In the genomic region with DNA sequence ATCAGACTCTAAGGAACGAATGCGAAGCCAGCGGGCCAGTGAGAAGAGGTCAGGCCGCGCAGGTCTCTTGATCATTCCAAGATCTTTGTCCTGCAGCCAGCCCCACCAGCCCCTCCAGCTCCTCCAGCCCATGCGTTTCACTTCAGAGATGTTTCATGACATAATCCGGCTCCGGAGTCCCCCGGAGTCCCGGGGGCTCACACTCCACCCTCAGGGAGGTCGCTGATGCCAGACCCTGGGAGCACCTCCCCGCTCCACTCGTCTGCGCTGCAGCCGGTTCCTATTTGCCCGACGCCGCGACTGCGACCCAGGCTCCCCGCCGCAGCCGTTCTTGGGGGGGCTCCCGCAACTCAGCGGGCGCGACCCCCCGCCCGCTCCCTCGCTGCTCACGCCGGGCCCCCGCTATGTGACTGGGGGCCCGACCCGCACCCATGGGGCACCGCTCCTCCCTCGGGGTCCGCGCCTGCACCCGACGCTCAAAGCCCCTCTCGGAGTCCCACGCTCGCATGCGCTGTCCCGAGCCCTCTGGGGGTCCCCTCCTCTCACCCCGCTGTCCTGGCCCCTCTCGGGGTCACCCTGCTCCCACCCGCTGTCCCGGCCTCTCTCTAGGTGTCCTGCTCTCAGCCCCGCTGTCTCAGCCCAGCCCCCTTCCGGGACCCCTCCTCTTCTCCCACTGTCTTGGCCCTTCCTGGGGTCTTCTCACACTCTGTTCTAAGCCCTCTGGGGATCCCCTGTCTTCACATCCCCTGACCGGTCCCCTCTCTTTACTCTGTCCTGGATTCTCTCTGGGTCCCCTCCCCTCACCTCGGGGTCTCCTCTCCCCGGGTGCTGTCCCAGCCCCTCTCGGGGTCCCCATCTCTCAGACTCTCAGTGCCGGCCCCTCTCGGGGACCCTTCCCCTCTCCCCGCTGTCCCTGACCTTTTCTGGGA, we compare ENCODE assay signal across 8 cellular contexts. TPM values are rescaled to one million over a fixed set of nuclear protein-coding genes. Genes with fewer than 3 reads are reported as not detected.
DNase-seq lines count a peak whose midpoint lies in the region; ATAC-seq, FAIRE-seq and TF ChIP-seq lines count a peak whose summit lies in the region.

No MANE protein-coding gene starts in this region.

- H3K4me1 ChIP-seq in A549 (peaks cover 19% of the 10 kb centered on the region), esophagus squamous epithelium (peaks cover 4 to 52% (median 19%) of the 10 kb centered on the region in 3 donors), neural progenitor cell (peaks cover 9% of the 10 kb centered on the region)

- peaks cover 6% of the 10 kb centered on the region for H4K20me1 ChIP-seq in neural progenitor cell (ENCODE audit: low read depth)

- WGBS in A549 (ENCODE audit: missing lambda C conversion rate): 3% methylated on average over 33 of the region's 59 CpGs
- 1 to 4% methylated on average over 27 to 35 of the region's 59 CpGs for WGBS in esophagus squamous epithelium, 2 donors

- H3K27me3 ChIP-seq in H7 (ENCODE audit: control insufficient read depth, insufficient read depth, low read length) (peaks cover 10% of the 10 kb centered on the region), esophagus squamous epithelium (no peaks in the 10 kb centered on the region), neural progenitor cell (peaks cover 26% of the 10 kb centered on the region)

- POLR2A ChIA-PET in A549 (lab: Yijun Ruan, JAX): no interaction called here
- POLR2A ChIA-PET in activated CD8-positive, alpha-beta T cell treated with anti-CD3 and anti-CD28 coated beads for 36 hours (lab: Charles Lee): interaction anchor here (1.4 kb wide), 1 partner anchor 311 kb away, joined by 3 read pairs; the partner anchor contains the start of gene WSB2

- H3K27ac ChIP-seq in A549 (peak overlapping the region; percentile 60 to 89), esophagus squamous epithelium (peak overlapping the region; percentile 11 to 94 (median 90)), neural progenitor cell (no peak overlapping the region)

- H3K9me3 ChIP-seq in A549: no peaks in the 10 kb centered on the region
- H3K9me3 ChIP-seq in esophagus squamous epithelium: no peaks in the 10 kb centered on the region
- H3K9me3 ChIP-seq in neural progenitor cell (ENCODE audit: low read depth): no peaks in the 10 kb centered on the region

- H3K9ac ChIP-seq in neural progenitor cell: no peak overlapping the region

- no peaks in the 10 kb centered on the region for H3K9me3 Mint-ChIP-seq in activated CD8-positive, alpha-beta T cell treated with anti-CD3 and anti-CD28 coated beads for 36 hours
- no peaks in the 10 kb centered on the region for H3K9me3 Mint-ChIP-seq in neural progenitor cell

- TF ChIP-seq RAD21 in A549 (conservative IDR thresholded peaks at IDR 0.05 in 1 of 2, IDR thresholded peaks at IDR 0.05 in 1 of 2): no peak

- TF ChIP-seq EP300 in A549 (IDR thresholded peaks at IDR 0.05): no peak

- TF ChIP-seq POLR2A in A549 (IDR thresholded peaks at IDR 0.05; ENCODE audit: low read length) (no peak), esophagus squamous epithelium (IDR thresholded peaks at IDR 0.05) (no peak)

- H3K4me3 Mint-ChIP-seq in activated CD8-positive, alpha-beta T cell treated with anti-CD3 and anti-CD28 coated beads for 36 hours: peak overlapping the region; percentile 92
- H3K4me3 Mint-ChIP-seq in neural progenitor cell: peak overlapping the region; percentile 92

- peak overlapping the region; percentile 86 for H2AFZ ChIP-seq in neural progenitor cell (replicated peaks)

- peak overlapping the region; percentile 93 for H3K4me2 ChIP-seq in A549
- peak overlapping the region; percentile 96 for H3K4me2 ChIP-seq in neural progenitor cell

- H3K27me3 Mint-ChIP-seq in activated CD8-positive, alpha-beta T cell treated with anti-CD3 and anti-CD28 coated beads for 36 hours: no peaks in the 10 kb centered on the region
- H3K27me3 Mint-ChIP-seq in neural progenitor cell (ENCODE audit: insufficient read depth, low read depth): peaks cover 22% of the 10 kb centered on the region

- H3K79me2 ChIP-seq in neural progenitor cell (ENCODE audit: low read depth): peaks cover 2% of the 10 kb centered on the region

- peak overlapping the region; percentile 74 for H3K4me3 ChIP-seq in A549
- peak overlapping the region; percentile 84 for H3K4me3 ChIP-seq in H7 (ENCODE audit: insufficient read depth, low read depth, low read length)
- H3K4me3 ChIP-seq in esophagus squamous epithelium: peak overlapping the region; percentile 91 to 95 (median 92)
- H3K4me3 ChIP-seq in neural progenitor cell: peak overlapping the region; percentile 73

- TF ChIP-seq CTCF in A549 (IDR thresholded peaks at IDR 0.05) (no peak), esophagus squamous epithelium (IDR thresholded peaks at IDR 0.05) (no peak), neural progenitor cell (IDR thresholded peaks at IDR 0.05) (no peak)
- TF ChIP-seq CTCF in activated CD8-positive, alpha-beta T cell treated with anti-CD3 and anti-CD28 coated beads for 36 hours (IDR thresholded peaks at IDR 0.05): no peak

- intact Hi-C loops in activated CD8-positive, alpha-beta T cell treated with anti-CD3 and anti-CD28 coated beads for 36 hours (cut with micrococcal nuclease): loop anchor here (5.0 to 10.0 kb wide), 2 partner anchors 64 to 237 kb away; partner anchors contain the start of gene PEBP1
- intact Hi-C loops in esophagus squamous epithelium (cut with DNase I): no loop called here

- no peaks in the 10 kb centered on the region for H3K36me3 Mint-ChIP-seq in activated CD8-positive, alpha-beta T cell treated with anti-CD3 and anti-CD28 coated beads for 36 hours (ENCODE audit: low read depth)
- no peaks in the 10 kb centered on the region for H3K36me3 Mint-ChIP-seq in neural progenitor cell

- CTCF ChIA-PET in A549 (lab: Yijun Ruan, JAX): interaction anchor here (0.7 to 1.0 kb wide), 4 partner anchors 20 to 207 kb away, joined by 3 to 4 read pairs (median 3); no protein-coding TSS in a partner anchor
- CTCF ChIA-PET in activated CD8-positive, alpha-beta T cell treated with anti-CD3 and anti-CD28 coated beads for 36 hours (lab: Charles Lee): interaction anchor here (0.8 to 4.1 kb wide), 2 partner anchors 14 to 25 kb away, joined by 3 to 27 read pairs; no protein-coding TSS in a partner anchor

- no peaks in the 10 kb centered on the region for H3K36me3 ChIP-seq in H7 (replicated peaks; ENCODE audit: control insufficient read depth, insufficient read depth, low read length)
- H3K36me3 ChIP-seq in esophagus squamous epithelium: no peaks in the 10 kb centered on the region
- no peaks in the 10 kb centered on the region for H3K36me3 ChIP-seq in neural progenitor cell

- H3K4me1 Mint-ChIP-seq in activated CD8-positive, alpha-beta T cell treated with anti-CD3 and anti-CD28 coated beads for 36 hours (ENCODE audit: low read depth): peaks cover 31% of the 10 kb centered on the region
- peaks cover 25% of the 10 kb centered on the region for H3K4me1 Mint-ChIP-seq in neural progenitor cell

- H3K27ac Mint-ChIP-seq in activated CD8-positive, alpha-beta T cell treated with anti-CD3 and anti-CD28 coated beads for 36 hours: no peak overlapping the region
- H3K27ac Mint-ChIP-seq in neural progenitor cell: no peak overlapping the region

- peak; percentile 16 to 36 for DNase-seq in A549 (ENCODE audit: low read depth in 1 of 2, low spot score in 1 of 2)
- peak; percentile 71 for DNase-seq in H7
- peak; percentile 24 for DNase-seq in activated CD8-positive, alpha-beta T cell treated with anti-CD3 and anti-CD28 coated beads for 36 hours
- DNase-seq in esophagus squamous epithelium (lab: John Stamatoyannopoulos, UW): no peak
- peak; percentile 53 for DNase-seq in neural progenitor cell (ENCODE audit: low spot score)
- no peak for DNase-seq in foreskin melanocyte
- no peak for DNase-seq in RCC 7860 (ENCODE audit: low spot score)

- FAIRE-seq in A549 (lab: Jason Lieb, UNC) (no peak), RCC 7860 (lab: Jason Lieb, UNC) (no peak)

- ATAC-seq in A549 (peak; percentile 21 to 23; a peak in 3 of 6 replicates), GM21717 (IDR thresholded peaks at IDR 0.05; ENCODE audit: unreplicated experiment) (no peak)
- no peak for ATAC-seq in activated CD8-positive, alpha-beta T cell treated with anti-CD3 and anti-CD28 coated beads for 36 hours

- peaks cover 9% of the 10 kb centered on the region for H3F3A ChIP-seq in neural progenitor cell (ENCODE audit: low read depth)

TF ChIP-seq in A549, 52 proteins besides CTCF, POLR2A, EP300 and RAD21 (continues in another document):
- TF ChIP-seq FOSB (CRISPR knock-in tag; IDR thresholded peaks at IDR 0.05): no peak
- TF ChIP-seq CHD4 (IDR thresholded peaks at IDR 0.05; ENCODE audit: borderline replicate concordance): no peak
- TF ChIP-seq EHMT2 (IDR thresholded peaks at IDR 0.05; ENCODE audit: low read depth): no peak
- TF ChIP-seq NR3C1 (IDR thresholded peaks at IDR 0.05): no peak
- TF ChIP-seq HOXA7 (CRISPR knock-in tag; IDR thresholded peaks at IDR 0.05): no peak
- TF ChIP-seq, protein P1, sequence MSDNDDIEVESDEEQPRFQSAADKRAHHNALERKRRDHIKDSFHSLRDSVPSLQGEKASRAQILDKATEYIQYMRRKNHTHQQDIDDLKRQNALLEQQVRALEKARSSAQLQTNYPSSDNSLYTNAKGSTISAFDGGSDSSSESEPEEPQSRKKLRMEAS (IDR thresholded peaks at IDR 0.05): no peak
- no peak for TF ChIP-seq HDAC2 (IDR thresholded peaks at IDR 0.05)
- no peak for TF ChIP-seq PHF8 (IDR thresholded peaks at IDR 0.05; ENCODE audit: borderline replicate concordance, low read depth)

RNA-seq across cellular contexts. Expression of gene TAOK3, which starts 1.1 kb away (rescaled TPM):
- 27.6 and 32.4 TPM in 2 replicates for polyA plus RNA-seq in A549 (2011; rRNA removed)
- polyA plus RNA-seq in A549 (2012; cell fraction: cytosol; rRNA removed): 7.5 and 8.7 TPM in 2 replicates
- 6.7 and 11.0 TPM in 2 replicates for polyA plus RNA-seq in A549 (2012; cell fraction: nucleus; rRNA removed)
- polyA plus RNA-seq in A549 (2017; fragmentation: RNase III; extraction: RNeasy Plus Mini Kit Qiagen cat#74134 plus additional on column Dnase treatment): 10.6 to 13.7 TPM (median 13.1 TPM) in 3 replicates
- polyA minus RNA-seq in A549 (2011; rRNA and poly(A)+ RNA removed): 30.7 and 31.9 TPM in 2 replicates
- total RNA-seq in H7 (2014; rRNA removed; shearing (Covaris generic)): 3.5 and 5.9 TPM in 2 replicates
- total RNA-seq in activated CD8-positive, alpha-beta T cell treated with anti-CD3 and anti-CD28 coated beads for 36 hours: 10 to 100 TPM; 46.0 to 47.1 TPM
- 10 to 100 TPM; 13.7 to 27.7 (median 21.1) TPM for total RNA-seq in esophagus squamous epithelium
- 1.1 and 1.7 TPM in 2 replicates for total RNA-seq in neural progenitor cell (ENCODE audit: low replicate concordance)

RNA-seq across cellular contexts. Expression of gene SUDS3, which starts 4.7 kb away (rescaled TPM):
- polyA plus RNA-seq in A549 (2011; rRNA removed): 31.9 and 36.5 TPM in 2 replicates
- 11.4 and 13.7 TPM in 2 replicates for polyA plus RNA-seq in A549 (2012; cell fraction: cytosol; rRNA removed)
- polyA plus RNA-seq in A549 (2012; cell fraction: nucleus; rRNA removed): 20.9 and 33.3 TPM in 2 replicates
- 17.9 to 20.3 TPM (median 18.4 TPM) in 3 replicates for polyA plus RNA-seq in A549 (2017; fragmentation: RNase III; extraction: RNeasy Plus Mini Kit Qiagen cat#74134 plus additional on column Dnase treatment)
- polyA minus RNA-seq in A549 (2011; rRNA and poly(A)+ RNA removed): 24.4 and 28.7 TPM in 2 replicates
- 33.9 and 42.4 TPM in 2 replicates for total RNA-seq in H7 (2014; rRNA removed; shearing (Covaris generic))
- total RNA-seq in activated CD8-positive, alpha-beta T cell treated with anti-CD3 and anti-CD28 coated beads for 36 hours: 10 to 100 TPM; 18.0 to 19.8 TPM
- total RNA-seq in esophagus squamous epithelium: 10 to 100 TPM; 43.3 to 55.0 (median 44.8) TPM
- total RNA-seq in neural progenitor cell (ENCODE audit: low replicate concordance): 59.4 and 64.3 TPM in 2 replicates

Comparison
In these comparisons a context has a peak if more than half of its experiments do, and no peak if none do; other contexts are left out.
1. ATAC-seq: peak in A549 (2 of 2); none in activated CD8-positive, alpha-beta T cell treated with anti-CD3 and anti-CD28 coated beads for 36 hours (single experiment) and GM21717 (single experiment).
2. DNase-seq: peak in A549 (2 of 2), H7 (single experiment), activated CD8-positive, alpha-beta T cell treated with anti-CD3 and anti-CD28 coated beads for 36 hours (single experiment) and neural progenitor cell (single experiment); none in esophagus squamous epithelium (single experiment), foreskin melanocyte (single experiment) and RCC 7860 (single experiment).
3. Peak in every context shown above with its lines, with median percentiles within 50 percentile points of each other: H3K4me3 ChIP-seq.